19 cellular contexts compared by ENCODE assay signal in the genomic region with DNA sequence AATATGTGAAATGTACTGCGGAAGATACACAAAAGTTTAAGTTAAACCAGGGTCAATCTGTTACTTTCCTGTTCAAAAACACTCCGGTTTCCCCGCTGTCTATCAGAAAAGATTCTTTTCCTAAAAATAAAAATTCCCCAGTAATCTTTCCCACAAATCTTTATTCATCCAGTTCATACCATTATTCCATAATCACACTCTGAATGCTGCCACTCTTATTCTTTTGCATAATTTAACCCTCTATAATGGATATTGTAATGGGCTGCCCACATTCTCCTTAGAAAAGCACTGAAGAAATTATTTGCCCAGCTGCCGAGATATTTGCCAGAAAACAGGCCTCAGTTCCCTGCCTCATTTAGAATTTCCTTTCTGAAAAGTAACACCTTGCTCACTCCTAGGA.
DNase-seq lines count a peak whose midpoint lies in the region; ATAC-seq and TF ChIP-seq lines count a peak whose summit lies in the region.
"Had no signal": no experiment of that assay in that cellular context is flagged by ENCODE, and none has a peak within 500 bp of the region (broad histone marks: within the 10 kb centered on the region; RNA-seq: fewer than 3 reads in every experiment).

No MANE protein-coding gene starts in this region.

- DNase-seq in NCI-H748 (lab: John Stamatoyannopoulos, UW; ENCODE audit: unreplicated experiment) (peak; percentile 51), NCI-H748 treated with DMSO at 0.1 percent for 48 hours (lab: John Stamatoyannopoulos, UW) (no peak), NCI-H774 (lab: John Stamatoyannopoulos, UW) (peak; percentile 26), neural progenitor cell (ENCODE audit: low spot score) (no peak), body of pancreas (no peak)
- no peak for DNase-seq in activated CD4-positive, alpha-beta T cell treated with anti-CD3 and anti-CD28 coated beads, Interleukin-2, amount 50 U/mL, for 1 hour
- DNase-seq: 8988T; Calu3; CD8-positive, alpha-beta T cell; DND-41; EL; GOT3; H7 had no signal

- intact Hi-C loops in body of pancreas (cut with DNase I), result no loop called here

- no peak overlapping the region for H3K4me3 ChIP-seq in HEK293 (ENCODE audit: low read depth, low read length)
- no peak overlapping the region for H3K4me3 ChIP-seq in neural progenitor cell
- no peak overlapping the region for H3K4me3 ChIP-seq in body of pancreas
- H3K4me3 ChIP-seq: BLaER1, GM12878 had no signal

- no peaks in the 10 kb centered on the region for H4K20me1 ChIP-seq in neural progenitor cell (ENCODE audit: low read depth)
- H4K20me1 ChIP-seq: BLaER1 had no signal

- H3K4me3 Mint-ChIP-seq in neural progenitor cell, result no peak overlapping the region
- H3K4me3 Mint-ChIP-seq: CD14-positive monocyte; CD8-positive, alpha-beta T cell had no signal

- TF ChIP-seq CTCF in HEK293 (tag by site-specific recombination; IDR thresholded peaks at IDR 0.05), result no peak
- TF ChIP-seq CTCF in neural progenitor cell (IDR thresholded peaks at IDR 0.05), result no peak
- no peak for TF ChIP-seq CTCF in body of pancreas (IDR thresholded peaks at IDR 0.05)

- H3K36me3 Mint-ChIP-seq in neural progenitor cell, result peaks cover 41% of the 10 kb centered on the region
- H3K36me3 Mint-ChIP-seq: CD14-positive monocyte; CD8-positive, alpha-beta T cell had no signal

- no peaks in the 10 kb centered on the region for H3K9me3 Mint-ChIP-seq in neural progenitor cell
- H3K9me3 Mint-ChIP-seq: CD14-positive monocyte had no signal

- no peak for ATAC-seq in HG03457 (IDR thresholded peaks at IDR 0.05; ENCODE audit: unreplicated experiment)
- no peak for ATAC-seq in body of pancreas
- ATAC-seq: CD8-positive, alpha-beta T cell; GM12878 had no signal

- H3F3A ChIP-seq in neural progenitor cell (ENCODE audit: low read depth), result peaks cover 4% of the 10 kb centered on the region

- 89 to 90% methylated on average over 4 of the region's 4 CpGs for WGBS in body of pancreas, 2 donors

- H3K27me3 ChIP-seq in neural progenitor cell (no peaks in the 10 kb centered on the region), body of pancreas (no peaks in the 10 kb centered on the region)
- H3K27me3 ChIP-seq: BLaER1 had no signal

- no peaks in the 10 kb centered on the region for H3K4me1 Mint-ChIP-seq in neural progenitor cell
- H3K4me1 Mint-ChIP-seq: CD14-positive monocyte had no signal

- no peak overlapping the region for H3K27ac Mint-ChIP-seq in neural progenitor cell
- H3K27ac Mint-ChIP-seq: CD14-positive monocyte; CD8-positive, alpha-beta T cell had no signal

- peaks cover 18% of the 10 kb centered on the region for H3K79me2 ChIP-seq in neural progenitor cell (ENCODE audit: low read depth)

- H3K36me3 ChIP-seq in HEK293 (ENCODE audit: control insufficient read depth in 2 of 2, insufficient read depth in 1 of 2, low read length in 2 of 2) (peaks cover 10 to 20% of the 10 kb centered on the region in 2 experiments; a peak in 2 of 3 replicates), neural progenitor cell (peaks cover 14% of the 10 kb centered on the region), body of pancreas (replicated peaks in 1 of 2; ENCODE audit: insufficient read depth in 1 of 2, low read depth in 2 of 2) (no peaks in the 10 kb centered on the region)
- H3K36me3 ChIP-seq: BLaER1 had no signal

- POLR2A ChIA-PET in HEK293 (lab: Yijun Ruan, JAX), result no interaction called here

- H2AFZ ChIP-seq in neural progenitor cell (replicated peaks), result no peak overlapping the region

- H3K9me3 ChIP-seq in HEK293 (ENCODE audit: control insufficient read depth, insufficient read depth, low read depth, low read length) (no peaks in the 10 kb centered on the region), neural progenitor cell (ENCODE audit: low read depth) (no peaks in the 10 kb centered on the region), body of pancreas (no peaks in the 10 kb centered on the region)
- H3K9me3 ChIP-seq: BLaER1 had no signal

- TF ChIP-seq POLR2A in body of pancreas (IDR thresholded peaks at IDR 0.05), result no peak

- H3K4me2 ChIP-seq in neural progenitor cell, result no peak overlapping the region
- H3K4me2 ChIP-seq: BLaER1 had no signal

- H3K27me3 Mint-ChIP-seq in neural progenitor cell (ENCODE audit: insufficient read depth, low read depth), result no peaks in the 10 kb centered on the region

- CTCF ChIA-PET in HEK293 (lab: Yijun Ruan, JAX), result interaction anchor here (0.6 kb wide), 1 partner anchor 12 kb away, joined by 3 read pairs; no protein-coding TSS in a partner anchor

- H3K27ac ChIP-seq in HEK293 (ENCODE audit: extremely low read depth, low read depth, low read length) (peak overlapping the region; percentile 38; the same call in 1 of the 2 replicates), neural progenitor cell (peak overlapping the region; percentile 40), body of pancreas (no peak overlapping the region)
- H3K27ac ChIP-seq: BLaER1, HL-60 had no signal

- H3K9ac ChIP-seq in neural progenitor cell, result no peak overlapping the region
- H3K9ac ChIP-seq: BLaER1 had no signal

- peaks cover 18% of the 10 kb centered on the region for H3K4me1 ChIP-seq in HEK293 (ENCODE audit: control insufficient read depth, insufficient read depth, low read length)
- H3K4me1 ChIP-seq in neural progenitor cell, result no peaks in the 10 kb centered on the region
- H3K4me1 ChIP-seq in body of pancreas, result no peaks in the 10 kb centered on the region
- H3K4me1 ChIP-seq: BLaER1 had no signal

TF ChIP-seq in HEK293, 187 proteins besides CTCF, POLR2A, EP300 and RAD21:
- TF ChIP-seq ZNF114 (tag by site-specific recombination; IDR thresholded peaks at IDR 0.05) (no peak), ZNF335 (tag by site-specific recombination; conservative IDR thresholded peaks at IDR 0.05) (peak; percentile 49; the same call in 1 of the 2 replicates)
- TF ChIP-seq, protein P1, sequence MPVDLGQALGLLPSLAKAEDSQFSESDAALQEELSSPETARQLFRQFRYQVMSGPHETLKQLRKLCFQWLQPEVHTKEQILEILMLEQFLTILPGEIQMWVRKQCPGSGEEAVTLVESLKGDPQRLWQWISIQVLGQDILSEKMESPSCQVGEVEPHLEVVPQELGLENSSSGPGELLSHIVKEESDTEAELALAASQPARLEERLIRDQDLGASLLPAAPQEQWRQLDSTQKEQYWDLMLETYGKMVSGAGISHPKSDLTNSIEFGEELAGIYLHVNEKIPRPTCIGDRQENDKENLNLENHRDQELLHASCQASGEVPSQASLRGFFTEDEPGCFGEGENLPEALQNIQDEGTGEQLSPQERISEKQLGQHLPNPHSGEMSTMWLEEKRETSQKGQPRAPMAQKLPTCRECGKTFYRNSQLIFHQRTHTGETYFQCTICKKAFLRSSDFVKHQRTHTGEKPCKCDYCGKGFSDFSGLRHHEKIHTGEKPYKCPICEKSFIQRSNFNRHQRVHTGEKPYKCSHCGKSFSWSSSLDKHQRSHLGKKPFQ (tag by site-specific recombination; IDR thresholded peaks at IDR 0.05), result peak; percentile 69

Comparison
In these comparisons a context has a peak if more than half of its experiments do, and no peak if none do; other contexts are left out.
1. DNase-seq: peak in NCI-H748 (single experiment) and NCI-H774 (single experiment); none in NCI-H748 treated with DMSO at 0.1 percent for 48 hours (single experiment), neural progenitor cell (single experiment), activated CD4-positive, alpha-beta T cell treated with anti-CD3 and anti-CD28 coated beads, Interleukin-2, amount 50 U/mL, for 1 hour (single experiment) and body of pancreas (0 of 4).
2. H3K27ac ChIP-seq: peak in HEK293 (single experiment) and neural progenitor cell (single experiment); none in body of pancreas (0 of 4).